8 cellular contexts compared by ENCODE assay signal in genomic region chr7:32905175-32905662, GRCh38. TPM values are rescaled to one million over a fixed set of nuclear protein-coding genes. Genes with fewer than 3 reads are reported as not detected.
DNase-seq lines count a peak whose midpoint lies in the region; ATAC-seq and TF ChIP-seq lines count a peak whose summit lies in the region.

No MANE protein-coding gene starts in this region.

- H3K4me2 ChIP-seq in MM.1S (ENCODE audit: low read depth, low read length): peak overlapping the region; percentile 80

- H3K79me2 ChIP-seq in MM.1S (ENCODE audit: low read length): no peaks in the 10 kb centered on the region

- no peaks in the 10 kb centered on the region for H3K9me2 ChIP-seq in MM.1S (replicated peaks; ENCODE audit: insufficient read depth, low read length)

- H3F3A ChIP-seq in MM.1S (ENCODE audit: insufficient read depth, low read length): no peaks in the 10 kb centered on the region

- H4K20me1 ChIP-seq in MM.1S (ENCODE audit: insufficient read depth, low read length): no peaks in the 10 kb centered on the region

- TF ChIP-seq CTCF in MM.1S (IDR thresholded peaks at IDR 0.05; ENCODE audit: low read length): peak; percentile 16; the same call in 1 of the 2 replicates

- H3K27me3 ChIP-seq in MM.1S (replicated peaks; ENCODE audit: insufficient read depth, low read length): no peaks in the 10 kb centered on the region

- H3K4me1 ChIP-seq in MM.1S (ENCODE audit: low read length): no peaks in the 10 kb centered on the region

- peak overlapping the region; percentile 67 for H3K9ac ChIP-seq in MM.1S (ENCODE audit: low read length)

- ATAC-seq in GM19328 (IDR thresholded peaks at IDR 0.05; ENCODE audit: unreplicated experiment) (peak; percentile 57), GM18520 (IDR thresholded peaks at IDR 0.05; ENCODE audit: unreplicated experiment) (no peak)

- peak; percentile 56 for DNase-seq in MM.1S
- peak; percentile 62 for DNase-seq in activated CD4-positive, alpha-beta T cell treated with anti-CD3 and anti-CD28 coated beads, Interleukin-2, amount 50 U/mL, for 1 hour
- peak; percentile 85 for DNase-seq in dermis microvascular lymphatic vessel endothelial cell (ENCODE audit: low read depth in 2 of 2)
- peak; percentile 88 to 91 for DNase-seq in lung microvascular endothelial cell (ENCODE audit: low read depth in 2 of 2)
- DNase-seq in stimulated activated CD8-positive, alpha-beta memory T cell treated with anti-CD3 and anti-CD28 coated beads, Interleukin-12 subunit alpha, Interleukin-12 subunit beta, amount 100 ng/mL, for 24 hours (ENCODE audit: extremely low read depth): peak; percentile 39
- no peak for DNase-seq in NCI-H1105 (lab: John Stamatoyannopoulos, UW)

- H3K27ac ChIP-seq in MM.1S (ENCODE audit: low read length): peak overlapping the region; percentile 63; the same call in 1 of the 2 replicates

- H3K36me3 ChIP-seq in MM.1S (replicated peaks; ENCODE audit: insufficient read depth, low read length): no peaks in the 10 kb centered on the region

- no peaks in the 10 kb centered on the region for H3K9me3 ChIP-seq in MM.1S (replicated peaks; ENCODE audit: insufficient read depth, low read length)

- H3K4me3 ChIP-seq in MM.1S (ENCODE audit: low read length): peak overlapping the region; percentile 52

- H2AFZ ChIP-seq in MM.1S (ENCODE audit: low read length): peak overlapping the region; percentile 62

RNA-seq across cellular contexts. Expression of gene KBTBD2, which starts 13.7 kb away (rescaled TPM):
- total RNA-seq in dermis microvascular lymphatic vessel endothelial cell (56.1 and 89.0 TPM in 2 replicates), lung microvascular endothelial cell (50.1 and 70.0 TPM in 2 replicates)

RNA-seq across cellular contexts. Expression of gene FKBP9, which starts 52.0 kb away (rescaled TPM):
- total RNA-seq in dermis microvascular lymphatic vessel endothelial cell: 103 and 158 TPM in 2 replicates
- 111 and 133 TPM in 2 replicates for total RNA-seq in lung microvascular endothelial cell
